Comparison of ENCODE assay signal across 8 cellular contexts in the genomic region with DNA sequence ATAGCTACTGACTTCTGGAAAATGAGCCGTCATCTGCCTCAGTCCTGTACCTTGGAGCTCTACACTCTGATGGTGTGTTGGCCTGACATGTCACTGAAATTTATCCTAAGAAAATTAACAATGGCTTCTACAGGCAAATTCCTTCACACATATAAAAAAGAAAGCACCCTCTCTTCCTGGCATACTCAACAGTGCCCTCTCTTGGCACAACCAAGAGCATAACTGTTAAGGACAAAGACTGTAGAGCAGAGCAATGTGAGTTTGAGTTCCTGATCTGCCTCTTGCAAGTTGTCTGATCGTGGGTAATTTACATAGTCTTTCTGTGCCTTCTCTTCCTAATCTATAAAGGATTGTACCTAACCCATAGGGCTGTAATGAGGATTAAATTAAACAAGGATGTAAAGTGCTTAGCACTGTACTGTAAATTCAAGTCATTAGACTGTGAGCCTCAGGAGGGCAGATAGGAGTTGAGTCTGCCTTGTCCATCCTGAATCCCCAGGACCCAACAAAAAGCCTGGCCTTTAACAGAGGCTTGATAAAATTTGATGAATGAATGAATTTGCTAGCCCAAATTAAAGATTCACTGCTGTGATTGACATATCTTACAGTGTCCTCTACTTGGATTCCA.
DNase-seq lines count a peak whose midpoint lies in the region; ATAC-seq and TF ChIP-seq lines count a peak whose summit lies in the region.

No MANE protein-coding gene starts in this region.

- no peaks in the 10 kb centered on the region for H3K4me1 Mint-ChIP-seq in mesothelial cell of epicardium

- no peak overlapping the region for H3K4me3 Mint-ChIP-seq in mesothelial cell of epicardium

- no peak for TF ChIP-seq EP300 in gastroesophageal sphincter (IDR thresholded peaks at IDR 0.05)

- DNase-seq in CD1c-positive myeloid dendritic cell (ENCODE audit: extremely low spot score) (peak; percentile 46), WERI-Rb-1 (peak; percentile 22), iPS-NIHi11 (ENCODE audit: low spot score) (peak; percentile 53), NCI-H1930 (lab: John Stamatoyannopoulos, UW) (no peak), mesothelial cell of epicardium (ENCODE audit: low spot score in 2 of 2, unreplicated experiment in 2 of 2) (no peak)
- DNase-seq in activated CD4-positive, CD25-positive, alpha-beta regulatory T cell (lab: John Stamatoyannopoulos, UW): no peak

- CTCF ChIA-PET in HEK293 (lab: Yijun Ruan, JAX): interaction anchor here (0.6 to 1.7 kb wide), 8 partner anchors 9 to 306 kb away, joined by 3 to 5 read pairs (median 4); no protein-coding TSS in a partner anchor

- no peak for ATAC-seq in gastroesophageal sphincter

- no peak overlapping the region for H3K27ac Mint-ChIP-seq in mesothelial cell of epicardium

- no peaks in the 10 kb centered on the region for H3K36me3 ChIP-seq in HEK293 (ENCODE audit: control insufficient read depth in 2 of 2, insufficient read depth in 1 of 2, low read length in 2 of 2)
- no peaks in the 10 kb centered on the region for H3K36me3 ChIP-seq in WERI-Rb-1
- H3K36me3 ChIP-seq in gastroesophageal sphincter: no peaks in the 10 kb centered on the region

- no peaks in the 10 kb centered on the region for H3K27me3 ChIP-seq in WERI-Rb-1 (ENCODE audit: insufficient read depth, low read depth, severe bottlenecking)
- H3K27me3 ChIP-seq in gastroesophageal sphincter: peaks cover 52% of the 10 kb centered on the region

- no peak for TF ChIP-seq POLR2A in gastroesophageal sphincter (IDR thresholded peaks at IDR 0.05)

- TF ChIP-seq CTCF in HEK293 (tag by site-specific recombination; IDR thresholded peaks at IDR 0.05) (no peak), WERI-Rb-1 (IDR thresholded peaks at IDR 0.05; ENCODE audit: low read depth, low read length) (peak; percentile 55), gastroesophageal sphincter (IDR thresholded peaks at IDR 0.05) (no peak), mesothelial cell of epicardium (IDR thresholded peaks at IDR 0.05; ENCODE audit: unreplicated experiment) (no peak)

- H3K9me3 Mint-ChIP-seq in mesothelial cell of epicardium: peaks cover 20% of the 10 kb centered on the region

- no peak overlapping the region for H3K27ac ChIP-seq in HEK293 (ENCODE audit: extremely low read depth, low read depth, low read length)
- H3K27ac ChIP-seq in WERI-Rb-1: no peak overlapping the region
- no peak overlapping the region for H3K27ac ChIP-seq in gastroesophageal sphincter

- H3K36me3 Mint-ChIP-seq in mesothelial cell of epicardium: no peaks in the 10 kb centered on the region

- H3K27me3 Mint-ChIP-seq in mesothelial cell of epicardium (ENCODE audit: low read depth): peaks cover 10% of the 10 kb centered on the region

- H3K4me1 ChIP-seq in HEK293 (ENCODE audit: control insufficient read depth, insufficient read depth, low read length): no peaks in the 10 kb centered on the region
- no peaks in the 10 kb centered on the region for H3K4me1 ChIP-seq in gastroesophageal sphincter

- POLR2A ChIA-PET in HEK293 (lab: Yijun Ruan, JAX): no interaction called here

- H3K9me3 ChIP-seq in HEK293 (ENCODE audit: control insufficient read depth, insufficient read depth, low read depth, low read length) (no peaks in the 10 kb centered on the region), WERI-Rb-1 (ENCODE audit: severe bottlenecking) (peaks cover 8% of the 10 kb centered on the region), gastroesophageal sphincter (peaks cover 0 to 19% (median 0%) of the 10 kb centered on the region in 3 donors)

- H3K4me3 ChIP-seq in HEK293 (ENCODE audit: low read depth, low read length): no peak overlapping the region
- no peak overlapping the region for H3K4me3 ChIP-seq in WERI-Rb-1 (ENCODE audit: low read depth, low read length)
- no peak overlapping the region for H3K4me3 ChIP-seq in gastroesophageal sphincter

- WGBS in gastroesophageal sphincter (ENCODE audit: low coverage in 1 of 2), 2 donors: 25 to 33% methylated on average over 1 of the region's 2 CpGs

TF ChIP-seq in HEK293, 187 proteins besides CTCF, POLR2A, EP300 and RAD21:
- 0 out of 2 replicates have a peak, but pooled peaks have one; percentile 6 for TF ChIP-seq ZNF654 (tag by site-specific recombination; IDR thresholded peaks at IDR 0.05; ENCODE audit: low read depth)
- TF ChIP-seq, protein P1, sequence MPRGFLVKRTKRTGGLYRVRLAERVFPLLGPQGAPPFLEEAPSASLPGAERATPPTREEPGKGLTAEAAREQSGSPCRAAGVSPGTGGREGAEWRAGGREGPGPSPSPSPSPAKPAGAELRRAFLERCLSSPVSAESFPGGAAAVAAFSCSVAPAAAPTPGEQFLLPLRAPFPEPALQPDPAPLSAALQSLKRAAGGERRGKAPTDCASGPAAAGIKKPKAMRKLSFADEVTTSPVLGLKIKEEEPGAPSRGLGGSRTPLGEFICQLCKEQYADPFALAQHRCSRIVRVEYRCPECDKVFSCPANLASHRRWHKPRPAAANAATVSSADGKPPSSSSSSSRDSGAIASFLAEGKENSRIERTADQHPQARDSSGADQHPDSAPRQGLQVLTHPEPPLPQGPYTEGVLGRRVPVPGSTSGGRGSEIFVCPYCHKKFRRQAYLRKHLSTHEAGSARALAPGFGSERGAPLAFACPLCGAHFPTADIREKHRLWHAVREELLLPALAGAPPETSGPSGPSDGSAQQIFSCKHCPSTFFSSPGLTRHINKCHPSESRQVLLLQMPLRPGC (tag by site-specific recombination; IDR thresholded peaks at IDR 0.05): 0 out of 2 replicates have a peak, but pooled peaks have one; percentile 30
- TF ChIP-seq, protein P2, sequence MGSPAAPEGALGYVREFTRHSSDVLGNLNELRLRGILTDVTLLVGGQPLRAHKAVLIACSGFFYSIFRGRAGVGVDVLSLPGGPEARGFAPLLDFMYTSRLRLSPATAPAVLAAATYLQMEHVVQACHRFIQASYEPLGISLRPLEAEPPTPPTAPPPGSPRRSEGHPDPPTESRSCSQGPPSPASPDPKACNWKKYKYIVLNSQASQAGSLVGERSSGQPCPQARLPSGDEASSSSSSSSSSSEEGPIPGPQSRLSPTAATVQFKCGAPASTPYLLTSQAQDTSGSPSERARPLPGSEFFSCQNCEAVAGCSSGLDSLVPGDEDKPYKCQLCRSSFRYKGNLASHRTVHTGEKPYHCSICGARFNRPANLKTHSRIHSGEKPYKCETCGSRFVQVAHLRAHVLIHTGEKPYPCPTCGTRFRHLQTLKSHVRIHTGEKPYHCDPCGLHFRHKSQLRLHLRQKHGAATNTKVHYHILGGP (tag by site-specific recombination; IDR thresholded peaks at IDR 0.05): no peak
- no peak for TF ChIP-seq KLF1 (tag by site-specific recombination; IDR thresholded peaks at IDR 0.05)

Comparison
In these comparisons a context has a peak if more than half of its experiments do, and no peak if none do; other contexts are left out.
1. DNase-seq: peak in CD1c-positive myeloid dendritic cell (single experiment), WERI-Rb-1 (single experiment) and iPS-NIHi11 (single experiment); none in NCI-H1930 (0 of 2), activated CD4-positive, CD25-positive, alpha-beta regulatory T cell (0 of 4) and mesothelial cell of epicardium (0 of 2).